Comparison of ENCODE assay signal across 1 cellular context in the genomic region with DNA sequence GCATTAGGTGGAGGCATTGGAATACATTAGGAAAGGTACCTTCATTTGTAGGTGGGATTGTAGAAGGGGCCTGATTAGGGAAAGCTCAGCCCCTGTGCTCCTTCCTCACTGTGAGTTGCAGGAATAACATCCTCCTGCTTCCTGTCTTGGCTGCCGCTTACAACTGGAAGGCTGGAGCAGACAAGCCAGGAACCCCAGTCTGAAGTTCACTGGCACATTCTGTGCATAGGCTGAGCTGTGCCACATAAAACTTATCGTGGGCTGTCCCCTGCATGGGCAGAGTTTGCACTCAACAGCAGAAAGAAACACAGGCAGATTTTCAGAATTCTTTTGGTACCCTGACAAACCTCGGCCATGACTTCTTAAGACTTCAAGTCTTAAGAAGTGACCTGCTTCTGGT.
TF ChIP-seq lines count a peak whose summit lies in the region.

No MANE protein-coding gene starts in this region.

TF ChIP-seq in GM23338, 12 proteins besides CTCF, POLR2A, EP300 and RAD21 (continued from another document):
- TF ChIP-seq, protein P1, sequence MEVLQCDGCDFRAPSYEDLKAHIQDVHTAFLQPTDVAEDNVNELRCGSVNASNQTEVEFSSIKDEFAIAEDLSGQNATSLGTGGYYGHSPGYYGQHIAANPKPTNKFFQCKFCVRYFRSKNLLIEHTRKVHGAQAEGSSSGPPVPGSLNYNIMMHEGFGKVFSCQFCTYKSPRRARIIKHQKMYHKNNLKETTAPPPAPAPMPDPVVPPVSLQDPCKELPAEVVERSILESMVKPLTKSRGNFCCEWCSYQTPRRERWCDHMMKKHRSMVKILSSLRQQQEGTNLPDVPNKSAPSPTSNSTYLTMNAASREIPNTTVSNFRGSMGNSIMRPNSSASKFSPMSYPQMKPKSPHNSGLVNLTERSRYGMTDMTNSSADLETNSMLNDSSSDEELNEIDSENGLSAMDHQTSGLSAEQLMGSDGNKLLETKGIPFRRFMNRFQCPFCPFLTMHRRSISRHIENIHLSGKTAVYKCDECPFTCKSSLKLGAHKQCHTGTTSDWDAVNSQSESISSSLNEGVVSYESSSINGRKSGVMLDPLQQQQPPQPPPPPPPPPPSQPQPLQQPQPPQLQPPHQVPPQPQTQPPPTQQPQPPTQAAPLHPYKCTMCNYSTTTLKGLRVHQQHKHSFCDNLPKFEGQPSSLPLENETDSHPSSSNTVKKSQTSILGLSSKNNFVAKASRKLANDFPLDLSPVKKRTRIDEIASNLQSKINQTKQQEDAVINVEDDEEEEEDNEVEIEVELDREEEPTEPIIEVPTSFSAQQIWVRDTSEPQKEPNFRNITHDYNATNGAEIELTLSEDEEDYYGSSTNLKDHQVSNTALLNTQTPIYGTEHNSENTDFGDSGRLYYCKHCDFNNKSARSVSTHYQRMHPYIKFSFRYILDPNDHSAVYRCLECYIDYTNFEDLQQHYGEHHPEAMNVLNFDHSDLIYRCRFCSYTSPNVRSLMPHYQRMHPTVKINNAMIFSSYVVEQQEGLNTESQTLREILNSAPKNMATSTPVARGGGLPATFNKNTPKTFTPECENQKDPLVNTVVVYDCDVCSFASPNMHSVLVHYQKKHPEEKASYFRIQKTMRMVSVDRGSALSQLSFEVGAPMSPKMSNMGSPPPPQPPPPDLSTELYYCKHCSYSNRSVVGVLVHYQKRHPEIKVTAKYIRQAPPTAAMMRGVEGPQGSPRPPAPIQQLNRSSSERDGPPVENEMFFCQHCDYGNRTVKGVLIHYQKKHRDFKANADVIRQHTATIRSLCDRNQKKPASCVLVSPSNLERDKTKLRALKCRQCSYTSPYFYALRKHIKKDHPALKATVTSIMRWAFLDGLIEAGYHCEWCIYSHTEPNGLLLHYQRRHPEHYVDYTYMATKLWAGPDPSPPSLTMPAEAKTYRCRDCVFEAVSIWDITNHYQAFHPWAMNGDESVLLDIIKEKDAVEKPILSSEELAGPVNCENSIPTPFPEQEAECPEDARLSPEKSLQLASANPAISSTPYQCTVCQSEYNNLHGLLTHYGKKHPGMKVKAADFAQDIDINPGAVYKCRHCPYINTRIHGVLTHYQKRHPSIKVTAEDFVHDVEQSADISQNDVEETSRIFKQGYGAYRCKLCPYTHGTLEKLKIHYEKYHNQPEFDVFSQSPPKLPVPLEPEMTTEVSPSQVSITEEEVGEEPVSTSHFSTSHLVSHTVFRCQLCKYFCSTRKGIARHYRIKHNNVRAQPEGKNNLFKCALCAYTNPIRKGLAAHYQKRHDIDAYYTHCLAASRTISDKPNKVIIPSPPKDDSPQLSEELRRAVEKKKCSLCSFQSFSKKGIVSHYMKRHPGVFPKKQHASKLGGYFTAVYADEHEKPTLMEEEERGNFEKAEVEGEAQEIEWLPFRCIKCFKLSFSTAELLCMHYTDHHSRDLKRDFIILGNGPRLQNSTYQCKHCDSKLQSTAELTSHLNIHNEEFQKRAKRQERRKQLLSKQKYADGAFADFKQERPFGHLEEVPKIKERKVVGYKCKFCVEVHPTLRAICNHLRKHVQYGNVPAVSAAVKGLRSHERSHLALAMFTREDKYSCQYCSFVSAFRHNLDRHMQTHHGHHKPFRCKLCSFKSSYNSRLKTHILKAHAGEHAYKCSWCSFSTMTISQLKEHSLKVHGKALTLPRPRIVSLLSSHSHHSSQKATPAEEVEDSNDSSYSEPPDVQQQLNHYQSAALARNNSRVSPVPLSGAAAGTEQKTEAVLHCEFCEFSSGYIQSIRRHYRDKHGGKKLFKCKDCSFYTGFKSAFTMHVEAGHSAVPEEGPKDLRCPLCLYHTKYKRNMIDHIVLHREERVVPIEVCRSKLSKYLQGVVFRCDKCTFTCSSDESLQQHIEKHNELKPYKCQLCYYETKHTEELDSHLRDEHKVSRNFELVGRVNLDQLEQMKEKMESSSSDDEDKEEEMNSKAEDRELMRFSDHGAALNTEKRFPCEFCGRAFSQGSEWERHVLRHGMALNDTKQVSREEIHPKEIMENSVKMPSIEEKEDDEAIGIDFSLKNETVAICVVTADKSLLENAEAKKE (CRISPR knock-in tag; IDR thresholded peaks at IDR 0.05), result no peak
- TF ChIP-seq NANOG (IDR thresholded peaks at IDR 0.05; ENCODE audit: borderline replicate concordance), result no peak
- TF ChIP-seq, protein P2, sequence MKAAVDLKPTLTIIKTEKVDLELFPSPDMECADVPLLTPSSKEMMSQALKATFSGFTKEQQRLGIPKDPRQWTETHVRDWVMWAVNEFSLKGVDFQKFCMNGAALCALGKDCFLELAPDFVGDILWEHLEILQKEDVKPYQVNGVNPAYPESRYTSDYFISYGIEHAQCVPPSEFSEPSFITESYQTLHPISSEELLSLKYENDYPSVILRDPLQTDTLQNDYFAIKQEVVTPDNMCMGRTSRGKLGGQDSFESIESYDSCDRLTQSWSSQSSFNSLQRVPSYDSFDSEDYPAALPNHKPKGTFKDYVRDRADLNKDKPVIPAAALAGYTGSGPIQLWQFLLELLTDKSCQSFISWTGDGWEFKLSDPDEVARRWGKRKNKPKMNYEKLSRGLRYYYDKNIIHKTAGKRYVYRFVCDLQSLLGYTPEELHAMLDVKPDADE (IDR thresholded peaks at IDR 0.05), result no peak
